In the genomic region with DNA sequence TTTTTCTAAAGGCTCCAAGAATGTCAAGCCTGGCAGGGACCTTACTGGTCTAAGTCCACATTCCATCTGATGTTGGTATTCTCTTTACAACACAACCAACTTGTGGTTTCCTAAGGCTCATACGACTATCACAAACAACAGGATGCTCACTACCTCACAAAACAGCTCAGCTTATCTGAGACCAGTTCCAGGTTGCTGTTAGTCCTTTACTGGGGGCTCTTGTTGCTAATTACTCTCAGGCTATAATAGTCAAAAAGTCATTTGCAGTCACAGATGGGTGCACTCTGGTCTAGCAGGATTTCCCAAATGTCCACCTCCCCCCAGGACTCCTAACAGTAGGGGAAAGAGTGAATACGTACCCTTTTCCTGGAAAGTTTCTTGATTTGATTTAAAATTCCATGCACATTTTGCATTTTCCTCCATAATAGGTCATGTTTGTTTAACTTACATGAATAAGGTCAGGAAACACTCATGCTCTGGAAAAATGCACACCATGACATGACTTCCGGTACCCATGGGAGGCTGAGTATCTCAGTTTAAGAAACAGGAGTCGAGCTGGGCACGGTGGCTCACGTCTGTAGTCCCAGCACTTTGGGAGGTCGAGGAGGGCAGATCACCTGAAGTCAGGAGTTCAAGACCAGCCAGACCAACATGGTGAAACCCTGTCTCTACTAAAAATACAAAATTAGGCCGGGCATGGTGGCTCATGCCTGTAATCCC, we compare ENCODE assay signal across 14 cellular contexts. TPM values are rescaled to one million over a fixed set of nuclear protein-coding genes. Genes with fewer than 3 reads are reported as not detected.
DNase-seq lines count a peak whose midpoint lies in the region; ATAC-seq, FAIRE-seq and TF ChIP-seq lines count a peak whose summit lies in the region.
"Had no signal": no experiment of that assay in that cellular context is flagged by ENCODE, and none has a peak within 500 bp of the region (broad histone marks: within the 10 kb centered on the region; RNA-seq: fewer than 3 reads in every experiment).

No MANE protein-coding gene starts in this region.

- no TSS peak for BruUV-seq in endothelial cell of umbilical vein (replicated peaks; lab: Mats Ljungman, UMichigan)

- no peaks in the 10 kb centered on the region for H3K27me3 ChIP-seq in endothelial cell of umbilical vein (ENCODE audit: control insufficient read depth in 2 of 2, insufficient read depth in 2 of 2, low read length in 2 of 2)
- H3K27me3 ChIP-seq: neural progenitor cell had no signal

- peak overlapping the region; percentile 76 for H3K4me3 Mint-ChIP-seq in activated CD4-positive, alpha-beta T cell treated with anti-CD3 and anti-CD28 coated beads, Interleukin-2, amount 10 ng/mL, durations not matched to agents 7 days and 5 days
- peak overlapping the region; percentile 68 to 74 (median 68) for H3K4me3 Mint-ChIP-seq in T-cell
- peak overlapping the region; percentile 52 for H3K4me3 Mint-ChIP-seq in stimulated activated effector memory CD8-positive, alpha-beta T cell treated with anti-CD3 and anti-CD28 coated beads, Interleukin-12 subunit alpha, Interleukin-12 subunit beta, amount 100 ng/mL, for 72 hours
- H3K4me3 Mint-ChIP-seq in type B pancreatic cell, result no peak overlapping the region
- H3K4me3 Mint-ChIP-seq: neural progenitor cell had no signal

- H3K4me3 ChIP-seq in endothelial cell of umbilical vein (replicated peaks in 1 of 3; ENCODE audit: insufficient read depth in 1 of 3, low read depth in 1 of 3, low read length in 3 of 3), result peak overlapping the region in 1 of 3 experiments; percentile 15
- H3K4me3 ChIP-seq: neural progenitor cell, SK-N-MC, tibial artery had no signal

- H3K36me3 ChIP-seq in endothelial cell of umbilical vein (ENCODE audit: control insufficient read depth in 2 of 2, extremely low read depth in 1 of 2, insufficient read depth in 2 of 2, low read length in 2 of 2), result no peaks in the 10 kb centered on the region
- H3K36me3 ChIP-seq: neural progenitor cell, tibial artery had no signal

- CTCF ChIA-PET in activated CD4-positive, alpha-beta T cell treated with anti-CD3 and anti-CD28 coated beads, Interleukin-2, amount 10 ng/mL, durations not matched to agents 7 days and 5 days (lab: Charles Lee), result interaction anchor here (1.0 to 1.2 kb wide), 2 partner anchors 12 kb away, joined by 3 read pairs; no protein-coding TSS in a partner anchor
- CTCF ChIA-PET in T-cell (lab: Charles Lee), result interaction anchor here in 1 of 2 donors (0.6 to 1.6 kb wide), 2 partner anchors 19 to 41 kb away, joined by 3 read pairs; no protein-coding TSS in a partner anchor
- CTCF ChIA-PET in endothelial cell of umbilical vein (lab: Charles Lee), result interaction anchor here (1.0 to 3.5 kb wide), 4 partner anchors 19 to 52 kb away, joined by 3 to 26 read pairs (median 5); partner anchors contain the start of gene FAM167B

- no peaks in the 10 kb centered on the region for H3K9me3 ChIP-seq in endothelial cell of umbilical vein (replicated peaks; ENCODE audit: control insufficient read depth, insufficient read depth, low read length)
- H3K9me3 ChIP-seq: tibial artery had no signal

- peak overlapping the region; percentile 80 for H3K4me2 ChIP-seq in endothelial cell of umbilical vein (ENCODE audit: insufficient read depth, low read length)
- H3K4me2 ChIP-seq: neural progenitor cell had no signal

- H3K9me3 Mint-ChIP-seq in activated CD4-positive, alpha-beta T cell treated with anti-CD3 and anti-CD28 coated beads, Interleukin-2, amount 10 ng/mL, durations not matched to agents 7 days and 5 days, result no peaks in the 10 kb centered on the region
- H3K9me3 Mint-ChIP-seq in T-cell (no peaks in the 10 kb centered on the region), type B pancreatic cell (no peaks in the 10 kb centered on the region)
- H3K9me3 Mint-ChIP-seq in stimulated activated effector memory CD8-positive, alpha-beta T cell treated with anti-CD3 and anti-CD28 coated beads, Interleukin-12 subunit alpha, Interleukin-12 subunit beta, amount 100 ng/mL, for 72 hours, result no peaks in the 10 kb centered on the region
- H3K9me3 Mint-ChIP-seq: neural progenitor cell had no signal

- peak overlapping the region; percentile 1 for H2AFZ ChIP-seq in endothelial cell of umbilical vein (ENCODE audit: low read depth, low read length)
- H2AFZ ChIP-seq: neural progenitor cell had no signal

- H3K27ac Mint-ChIP-seq in activated CD4-positive, alpha-beta T cell treated with anti-CD3 and anti-CD28 coated beads, Interleukin-2, amount 10 ng/mL, durations not matched to agents 7 days and 5 days, result peak overlapping the region; percentile 98
- H3K27ac Mint-ChIP-seq in T-cell (peak overlapping the region; percentile 97 to 99), type B pancreatic cell (no peak overlapping the region)
- peak overlapping the region; percentile 95 for H3K27ac Mint-ChIP-seq in stimulated activated effector memory CD8-positive, alpha-beta T cell treated with anti-CD3 and anti-CD28 coated beads, Interleukin-12 subunit alpha, Interleukin-12 subunit beta, amount 100 ng/mL, for 72 hours
- H3K27ac Mint-ChIP-seq: neural progenitor cell had no signal

- H3K9ac ChIP-seq in endothelial cell of umbilical vein (replicated peaks; ENCODE audit: extremely low read depth, insufficient read depth, low read length), result peak overlapping the region; percentile 61
- H3K9ac ChIP-seq: neural progenitor cell had no signal

- peak; percentile 47 for DNase-seq in activated CD4-positive, alpha-beta T cell treated with anti-CD3 and anti-CD28 coated beads, Interleukin-2, amount 10 ng/mL, durations not matched to agents 7 days and 5 days
- DNase-seq in activated CD4-positive, alpha-beta T cell treated with anti-CD3 and anti-CD28 coated beads for 1 hour, result no peak
- DNase-seq in T-cell (no peak), endothelial cell of umbilical vein (ENCODE audit: low read depth, low spot score) (peak; percentile 95), ecto neural progenitor cell (ENCODE audit: low spot score) (no peak), type B pancreatic cell (ENCODE audit: extremely low spot score, unreplicated experiment) (no peak)
- no peak for DNase-seq in stimulated activated effector memory CD8-positive, alpha-beta T cell treated with anti-CD3 and anti-CD28 coated beads, Interleukin-12 subunit alpha, Interleukin-12 subunit beta, amount 100 ng/mL, for 72 hours (ENCODE audit: low spot score in 2 of 2)
- DNase-seq: Kasumi-1; NCI-H510A treated with DMSO at 0.1 percent for 48 hours; stimulated activated CD4-positive, alpha-beta T cell treated with anti-CD3 and anti-CD28 coated beads, Interleukin-2, amount 100 ng/mL, for 24 hours; tibial artery had no signal

- peak; percentile 98 for FAIRE-seq in endothelial cell of umbilical vein (lab: Jason Lieb, UNC)

- H3K9me1 ChIP-seq in endothelial cell of umbilical vein (replicated peaks; ENCODE audit: control insufficient read depth, extremely low read depth, insufficient read depth, low read length), result no peaks in the 10 kb centered on the region

- H3K27ac ChIP-seq in endothelial cell of umbilical vein (ENCODE audit: insufficient read depth, low read depth, low read length), result peak overlapping the region; percentile 83
- H3K27ac ChIP-seq: neural progenitor cell, SK-N-MC, tibial artery had no signal

- H3K79me2 ChIP-seq in endothelial cell of umbilical vein (ENCODE audit: control insufficient read depth, insufficient read depth, low read length), result no peaks in the 10 kb centered on the region

- dilution Hi-C loops in endothelial cell of umbilical vein (cut with MboI; ENCODE audit: extremely low pct_ligation_motif_present, low sequenced_read_pairs), result no loop called here

- H3K36me3 Mint-ChIP-seq in activated CD4-positive, alpha-beta T cell treated with anti-CD3 and anti-CD28 coated beads, Interleukin-2, amount 10 ng/mL, durations not matched to agents 7 days and 5 days (ENCODE audit: low read depth), result peaks cover 49% of the 10 kb centered on the region
- H3K36me3 Mint-ChIP-seq in T-cell (peaks cover 19% of the 10 kb centered on the region), type B pancreatic cell (no peaks in the 10 kb centered on the region)
- peaks cover 92% of the 10 kb centered on the region for H3K36me3 Mint-ChIP-seq in stimulated activated effector memory CD8-positive, alpha-beta T cell treated with anti-CD3 and anti-CD28 coated beads, Interleukin-12 subunit alpha, Interleukin-12 subunit beta, amount 100 ng/mL, for 72 hours
- H3K36me3 Mint-ChIP-seq: neural progenitor cell had no signal

- peaks cover 68% of the 10 kb centered on the region for H3K4me1 Mint-ChIP-seq in activated CD4-positive, alpha-beta T cell treated with anti-CD3 and anti-CD28 coated beads, Interleukin-2, amount 10 ng/mL, durations not matched to agents 7 days and 5 days
- H3K4me1 Mint-ChIP-seq in T-cell (peaks cover 67 to 71% (median 70%) of the 10 kb centered on the region in 3 donors), type B pancreatic cell (ENCODE audit: unreplicated experiment) (no peaks in the 10 kb centered on the region)
- H3K4me1 Mint-ChIP-seq in stimulated activated effector memory CD8-positive, alpha-beta T cell treated with anti-CD3 and anti-CD28 coated beads, Interleukin-12 subunit alpha, Interleukin-12 subunit beta, amount 100 ng/mL, for 72 hours, result peaks cover 46% of the 10 kb centered on the region

- ATAC-seq in T-cell (replicated peaks in 1 of 4), result peak; percentile 54 to 79 (median 65)
- peak; percentile 33 for ATAC-seq in stimulated activated effector memory CD8-positive, alpha-beta T cell treated with anti-CD3 and anti-CD28 coated beads, Interleukin-12 subunit alpha, Interleukin-12 subunit beta, amount 100 ng/mL, for 72 hours
- no peak for ATAC-seq in GM19351 (IDR thresholded peaks at IDR 0.05; ENCODE audit: unreplicated experiment)

- H3K4me1 ChIP-seq in endothelial cell of umbilical vein (ENCODE audit: control insufficient read depth, extremely low read depth, insufficient read depth, low read length), result peaks cover 5% of the 10 kb centered on the region
- H3K4me1 ChIP-seq: neural progenitor cell had no signal

- intact Hi-C loops in endothelial cell of umbilical vein (cut with micrococcal nuclease), result loop anchor here (1.0 kb wide), 3 partner anchors 17 to 45 kb away; partner anchors contain the start of genes EIF3I and TMEM234

- POLR2A ChIA-PET in activated CD4-positive, alpha-beta T cell treated with anti-CD3 and anti-CD28 coated beads, Interleukin-2, amount 10 ng/mL, durations not matched to agents 7 days and 5 days (lab: Charles Lee), result interaction anchor here (0.6 to 1.2 kb wide), 2 partner anchors 51 to 69 kb away, joined by 3 to 4 read pairs; partner anchors contain the start of gene MARCKSL1
- POLR2A ChIA-PET in T-cell (lab: Charles Lee), result interaction anchor here (0.6 kb wide), 2 partner anchors 71 to 384 kb away, joined by 3 to 5 read pairs; partner anchors contain the start of gene RBBP4 (in 1 of the 2)
- POLR2A ChIA-PET in endothelial cell of umbilical vein (lab: Charles Lee), result interaction anchor here (1.3 kb wide), 1 partner anchor 17 kb away, joined by 18 read pairs; no protein-coding TSS in a partner anchor

- no peaks in the 10 kb centered on the region for H3K27me3 Mint-ChIP-seq in activated CD4-positive, alpha-beta T cell treated with anti-CD3 and anti-CD28 coated beads, Interleukin-2, amount 10 ng/mL, durations not matched to agents 7 days and 5 days
- no peaks in the 10 kb centered on the region for H3K27me3 Mint-ChIP-seq in T-cell
- no peaks in the 10 kb centered on the region for H3K27me3 Mint-ChIP-seq in type B pancreatic cell

- TF ChIP-seq CTCF in endothelial cell of umbilical vein (IDR thresholded peaks at IDR 0.05; ENCODE audit: extremely low read depth in 1 of 2, insufficient read depth in 1 of 2, low read depth in 1 of 2, low read length in 2 of 2) (no peak), type B pancreatic cell (conservative IDR thresholded peaks at IDR 0.05) (no peak)

- H4K20me1 ChIP-seq in endothelial cell of umbilical vein (replicated peaks; ENCODE audit: control insufficient read depth, extremely low read depth, insufficient read depth, low read length), result no peaks in the 10 kb centered on the region

- TF ChIP-seq POLR2A in endothelial cell of umbilical vein (IDR thresholded peaks at IDR 0.05; ENCODE audit: low read depth, low read length), result no peak

RNA-seq across cellular contexts. Expression of gene LCK, which starts 16.0 kb away (rescaled TPM):
- 100 to 1,000 TPM; 434 to 495 TPM for total RNA-seq in activated CD4-positive, alpha-beta T cell treated with anti-CD3 and anti-CD28 coated beads, Interleukin-2, amount 10 ng/mL, durations not matched to agents 7 days and 5 days
- total RNA-seq in T-cell (100 to 1,000 TPM; 341 to 489 (median 428) TPM), endothelial cell of umbilical vein (not detected in 2 replicates), type B pancreatic cell (ENCODE audit: low replicate concordance) (not detected in 2 replicates)
- 0.06 and 0.08 TPM in 2 replicates for polyA plus RNA-seq in endothelial cell of umbilical vein
- 0.03 and 0.12 TPM in 2 replicates for polyA plus RNA-seq in endothelial cell of umbilical vein (2011; cell fraction: cytosol; rRNA removed)
- not detected in 2 replicates for polyA plus RNA-seq in endothelial cell of umbilical vein (2011; cell fraction: nucleus; rRNA removed)
- polyA plus RNA-seq in endothelial cell of umbilical vein (2012), result not detected in 2 replicates
- 0.36 TPM in 1 of 2 replicates, not detected in the other for polyA minus RNA-seq in endothelial cell of umbilical vein
- not detected for polyA minus RNA-seq in endothelial cell of umbilical vein (2011; cell fraction: cytosol; rRNA and poly(A)+ RNA removed)
- polyA minus RNA-seq in endothelial cell of umbilical vein (2011; cell fraction: nucleus; rRNA and poly(A)+ RNA removed), result not detected in 2 replicates

RNA-seq across cellular contexts. Expression of gene FAM167B, which starts 20.1 kb away (rescaled TPM):
- total RNA-seq in activated CD4-positive, alpha-beta T cell treated with anti-CD3 and anti-CD28 coated beads, Interleukin-2, amount 10 ng/mL, durations not matched to agents 7 days and 5 days, result under 1 TPM; 0.58 to 0.87 TPM
- total RNA-seq in T-cell (1 to 10 TPM in 1 of 5 donors, under 1 TPM in 4; 0.65 to 1.0 (median 0.95) TPM), endothelial cell of umbilical vein (2.0 and 5.6 TPM in 2 replicates), type B pancreatic cell (ENCODE audit: low replicate concordance) (1.4 and 2.1 TPM in 2 replicates)
- 2.1 and 2.3 TPM in 2 replicates for polyA plus RNA-seq in endothelial cell of umbilical vein
- 0.66 and 1.5 TPM in 2 replicates for polyA plus RNA-seq in endothelial cell of umbilical vein (2011; cell fraction: cytosol; rRNA removed)
- polyA plus RNA-seq in endothelial cell of umbilical vein (2011; cell fraction: nucleus; rRNA removed), result 0.71 and 0.80 TPM in 2 replicates
- 0.39 and 0.85 TPM in 2 replicates for polyA plus RNA-seq in endothelial cell of umbilical vein (2012)
- 0.36 and 1.8 TPM in 2 replicates for polyA minus RNA-seq in endothelial cell of umbilical vein
- polyA minus RNA-seq in endothelial cell of umbilical vein (2011; cell fraction: cytosol; rRNA and poly(A)+ RNA removed), result not detected
- not detected in 2 replicates for polyA minus RNA-seq in endothelial cell of umbilical vein (2011; cell fraction: nucleus; rRNA and poly(A)+ RNA removed)

RNA-seq across cellular contexts. Expression of gene HDAC1, which starts 24.8 kb away (rescaled TPM):
- 100 to 1,000 TPM; 226 to 230 TPM for total RNA-seq in activated CD4-positive, alpha-beta T cell treated with anti-CD3 and anti-CD28 coated beads, Interleukin-2, amount 10 ng/mL, durations not matched to agents 7 days and 5 days
- total RNA-seq in T-cell (100 to 1,000 TPM; 117 to 153 (median 142) TPM), endothelial cell of umbilical vein (111 and 138 TPM in 2 replicates), type B pancreatic cell (ENCODE audit: low replicate concordance) (108 and 114 TPM in 2 replicates)
- 109 and 141 TPM in 2 replicates for polyA plus RNA-seq in endothelial cell of umbilical vein
- 109 and 112 TPM in 2 replicates for polyA plus RNA-seq in endothelial cell of umbilical vein (2011; cell fraction: cytosol; rRNA removed)
- 280 and 349 TPM in 2 replicates for polyA plus RNA-seq in endothelial cell of umbilical vein (2011; cell fraction: nucleus; rRNA removed)
- 105 and 141 TPM in 2 replicates for polyA plus RNA-seq in endothelial cell of umbilical vein (2012)
- polyA minus RNA-seq in endothelial cell of umbilical vein, result 188 and 226 TPM in 2 replicates
- 41.7 TPM for polyA minus RNA-seq in endothelial cell of umbilical vein (2011; cell fraction: cytosol; rRNA and poly(A)+ RNA removed)
- 79.8 and 110 TPM in 2 replicates for polyA minus RNA-seq in endothelial cell of umbilical vein (2011; cell fraction: nucleus; rRNA and poly(A)+ RNA removed)

RNA-seq across cellular contexts. Expression of gene EIF3I, which starts 44.9 kb away (rescaled TPM):
- total RNA-seq in activated CD4-positive, alpha-beta T cell treated with anti-CD3 and anti-CD28 coated beads, Interleukin-2, amount 10 ng/mL, durations not matched to agents 7 days and 5 days, result 100 to 1,000 TPM; 173 to 176 TPM
- total RNA-seq in T-cell (100 to 1,000 TPM in 2 of 5 donors, 10 to 100 TPM in 3; 94.9 to 117 (median 98.4) TPM), endothelial cell of umbilical vein (186 and 203 TPM in 2 replicates), type B pancreatic cell (ENCODE audit: low replicate concordance) (162 and 179 TPM in 2 replicates)
- polyA plus RNA-seq in endothelial cell of umbilical vein, result 301 and 331 TPM in 2 replicates
- 369 and 396 TPM in 2 replicates for polyA plus RNA-seq in endothelial cell of umbilical vein (2011; cell fraction: cytosol; rRNA removed)
- 106 and 109 TPM in 2 replicates for polyA plus RNA-seq in endothelial cell of umbilical vein (2011; cell fraction: nucleus; rRNA removed)
- 244 and 245 TPM in 2 replicates for polyA plus RNA-seq in endothelial cell of umbilical vein (2012)
- 612 and 675 TPM in 2 replicates for polyA minus RNA-seq in endothelial cell of umbilical vein
- 141 TPM for polyA minus RNA-seq in endothelial cell of umbilical vein (2011; cell fraction: cytosol; rRNA and poly(A)+ RNA removed)
- polyA minus RNA-seq in endothelial cell of umbilical vein (2011; cell fraction: nucleus; rRNA and poly(A)+ RNA removed), result 24.3 and 40.3 TPM in 2 replicates

RNA-seq across cellular contexts. Expression of gene TMEM234, which starts 44.9 kb away (rescaled TPM):
- total RNA-seq in activated CD4-positive, alpha-beta T cell treated with anti-CD3 and anti-CD28 coated beads, Interleukin-2, amount 10 ng/mL, durations not matched to agents 7 days and 5 days, result 10 to 100 TPM; 13.2 to 15.0 TPM
- total RNA-seq in T-cell, result 10 to 100 TPM; 14.0 to 29.6 (median 26.0) TPM
- 15.7 and 20.7 TPM in 2 replicates for total RNA-seq in endothelial cell of umbilical vein
- 21.3 and 23.2 TPM in 2 replicates for polyA plus RNA-seq in endothelial cell of umbilical vein
- polyA plus RNA-seq in endothelial cell of umbilical vein (2011; cell fraction: cytosol; rRNA removed), result 15.7 and 18.1 TPM in 2 replicates
- 68.7 and 93.2 TPM in 2 replicates for polyA plus RNA-seq in endothelial cell of umbilical vein (2011; cell fraction: nucleus; rRNA removed)
- 12.0 and 14.8 TPM in 2 replicates for polyA plus RNA-seq in endothelial cell of umbilical vein (2012)
- polyA minus RNA-seq in endothelial cell of umbilical vein, result 30.8 and 31.6 TPM in 2 replicates
- polyA minus RNA-seq in endothelial cell of umbilical vein (2011; cell fraction: cytosol; rRNA and poly(A)+ RNA removed), result 5.2 TPM
- polyA minus RNA-seq in endothelial cell of umbilical vein (2011; cell fraction: nucleus; rRNA and poly(A)+ RNA removed), result 34.2 and 37.8 TPM in 2 replicates
- 33.9 and 35.4 TPM in 2 replicates for total RNA-seq in type B pancreatic cell (ENCODE audit: low replicate concordance)

Comparison
In these comparisons a context has a peak if more than half of its experiments do, and no peak if none do; other contexts are left out.
1. DNase-seq: peak in activated CD4-positive, alpha-beta T cell treated with anti-CD3 and anti-CD28 coated beads, Interleukin-2, amount 10 ng/mL, durations not matched to agents 7 days and 5 days (single experiment) and endothelial cell of umbilical vein (single experiment); none in activated CD4-positive, alpha-beta T cell treated with anti-CD3 and anti-CD28 coated beads for 1 hour (single experiment), T-cell (0 of 34), stimulated activated effector memory CD8-positive, alpha-beta T cell treated with anti-CD3 and anti-CD28 coated beads, Interleukin-12 subunit alpha, Interleukin-12 subunit beta, amount 100 ng/mL, for 72 hours (0 of 2), ecto neural progenitor cell (single experiment) and type B pancreatic cell (single experiment).
2. RNA of gene LCK, which starts 16.0 kb away (total RNA-seq): 434 to 495 TPM in activated CD4-positive, alpha-beta T cell treated with anti-CD3 and anti-CD28 coated beads, Interleukin-2, amount 10 ng/mL, durations not matched to agents 7 days and 5 days and 341 to 489 TPM in T-cell; not detected in endothelial cell of umbilical vein and not detected in type B pancreatic cell; every median in the first group is over 100 times any median in the second.